Comparison of ENCODE assay signal across 8 cellular contexts in genomic region chr14:69288001-69288771, GRCh38. TPM values are rescaled to one million over a fixed set of nuclear protein-coding genes. Genes with fewer than 3 reads are reported as not detected.
DNase-seq lines count a peak whose midpoint lies in the region; ATAC-seq lines count a peak whose summit lies in the region.

No MANE protein-coding gene starts in this region.

- peak; percentile 26 for DNase-seq in A172 (ENCODE audit: low spot score)
- peak; percentile 25 for DNase-seq in HuH-7 (ENCODE audit: low spot score)
- DNase-seq in cerebellum (ENCODE audit: low spot score): peak; percentile 56
- DNase-seq in lung microvascular endothelial cell (ENCODE audit: low read depth in 2 of 2): peak; percentile 51 to 70
- DNase-seq in activated CD4-positive, alpha-beta T cell treated with anti-CD3 and anti-CD28 coated beads for 1 hour: no peak
- DNase-seq in NCI-H1105 (lab: John Stamatoyannopoulos, UW): no peak
- no peak for DNase-seq in activated CD4-positive, alpha-beta T cell treated with anti-CD3 and anti-CD28 coated beads for 4 hours

- no peak for ATAC-seq in HG02870 (IDR thresholded peaks at IDR 0.05; ENCODE audit: unreplicated experiment)

RNA-seq across cellular contexts. Expression of gene GALNT16, which starts 28.2 kb away (rescaled TPM):
- total RNA-seq in A172 (2014; rRNA removed; shearing (Covaris generic)): 4.8 and 5.7 TPM in 2 replicates
- 9.3 TPM for total RNA-seq in cerebellum
- total RNA-seq in lung microvascular endothelial cell: under 0.01 TPM in 1 of 2 replicates, not detected in the other

Comparison
In these comparisons a context has a peak if more than half of its experiments do, and no peak if none do; other contexts are left out.
1. DNase-seq: peak in A172 (single experiment), HuH-7 (single experiment), cerebellum (single experiment) and lung microvascular endothelial cell (2 of 2); none in activated CD4-positive, alpha-beta T cell treated with anti-CD3 and anti-CD28 coated beads for 1 hour (single experiment), NCI-H1105 (single experiment) and activated CD4-positive, alpha-beta T cell treated with anti-CD3 and anti-CD28 coated beads for 4 hours (0 of 2).